In genomic region chr5:96175090-96175489, GRCh38 we compare ENCODE assay signal across 1 cellular context.
TF ChIP-seq lines count a peak whose summit lies in the region.

No MANE protein-coding gene starts in this region.

TF ChIP-seq in SK-N-SH treated with all-trans-retinoic acid at 6 μM for 48 hours, 23 proteins besides CTCF, POLR2A, EP300 and RAD21 (continued from another document):
- no peak for TF ChIP-seq TSHZ2 (CRISPR knock-in tag; IDR thresholded peaks at IDR 0.05)
- no peak for TF ChIP-seq RARB (CRISPR knock-in tag; IDR thresholded peaks at IDR 0.05)
- TF ChIP-seq TOX (CRISPR knock-in tag; IDR thresholded peaks at IDR 0.05; ENCODE audit: borderline replicate concordance), result no peak
- no peak for TF ChIP-seq PATZ1 (CRISPR knock-in tag; IDR thresholded peaks at IDR 0.05; ENCODE audit: borderline replicate concordance)
- no peak for TF ChIP-seq CSDC2 (CRISPR knock-in tag; IDR thresholded peaks at IDR 0.05)
- TF ChIP-seq ZFP3 (CRISPR knock-in tag; IDR thresholded peaks at IDR 0.05), result no peak
- no peak for TF ChIP-seq ZNF70 (CRISPR knock-in tag; IDR thresholded peaks at IDR 0.05)
- TF ChIP-seq ZNF8 (CRISPR knock-in tag; IDR thresholded peaks at IDR 0.05), result no peak
- no peak for TF ChIP-seq PPARA (CRISPR knock-in tag; IDR thresholded peaks at IDR 0.05; ENCODE audit: borderline replicate concordance)
TF ChIP-seq in SK-N-SH treated with all-trans-retinoic acid at 6 μM for 48 hours: peak in this region for 0.
